7 cellular contexts compared by ENCODE assay signal in the genomic region with DNA sequence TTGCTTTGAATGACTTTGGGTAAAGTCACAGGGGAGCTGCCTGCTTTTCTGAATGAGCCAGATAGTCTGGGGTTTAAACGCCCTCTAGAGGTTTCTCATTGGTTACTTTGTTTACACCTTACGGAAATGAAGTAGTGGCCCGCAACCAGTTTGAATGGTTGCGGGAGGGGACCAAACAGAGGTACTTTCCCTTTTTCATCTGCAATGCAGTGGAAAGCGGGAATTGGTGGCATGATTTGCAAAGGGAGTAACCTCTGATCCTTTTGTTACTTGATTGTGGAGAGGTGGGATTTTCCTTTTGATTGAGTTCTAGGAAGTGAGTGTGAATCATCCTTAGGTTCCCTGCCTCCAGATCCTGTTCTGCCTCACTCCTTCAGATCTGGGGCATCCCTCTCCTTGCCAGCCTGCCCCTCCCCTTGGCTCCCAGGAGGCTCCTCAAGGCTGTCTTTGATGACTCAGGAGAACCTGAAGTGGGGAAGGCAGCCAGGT. TPM values are rescaled to one million over a fixed set of nuclear protein-coding genes. Genes with fewer than 3 reads are reported as not detected.
DNase-seq lines count a peak whose midpoint lies in the region; ATAC-seq and TF ChIP-seq lines count a peak whose summit lies in the region.

No MANE protein-coding gene starts in this region.

- WGBS in esophagus, 2 donors: 1 to 4% methylated on average over 5 of the region's 5 CpGs

- CTCF ChIA-PET in OCI-LY7 (lab: Charles Lee; ENCODE audit: unreplicated experiment): no interaction called here

- H3K27ac ChIP-seq in OCI-LY7 (ENCODE audit: low read depth, low read length, poor library complexity, severe bottlenecking): no peak overlapping the region
- H3K27ac ChIP-seq in esophagus (ENCODE audit: low read depth in 2 of 2, low read length in 1 of 2): peak overlapping the region; percentile 37 to 70

- no peaks in the 10 kb centered on the region for H3K27me3 ChIP-seq in esophagus (ENCODE audit: control insufficient read depth in 1 of 2, insufficient read depth in 2 of 2, low read length in 2 of 2)

- no peaks in the 10 kb centered on the region for H4K20me1 ChIP-seq in OCI-LY7 (ENCODE audit: insufficient read depth, low read length)

- H3K9me2 ChIP-seq in OCI-LY7 (ENCODE audit: insufficient read depth, low read length): no peaks in the 10 kb centered on the region

- H2AFZ ChIP-seq in OCI-LY7 (ENCODE audit: low read length): peak overlapping the region; percentile 86

- no peaks in the 10 kb centered on the region for H3K4me1 ChIP-seq in OCI-LY7 (ENCODE audit: insufficient read depth, low read length, poor library complexity, severe bottlenecking)
- peaks cover 5 to 9% of the 10 kb centered on the region in 2 donors for H3K4me1 ChIP-seq in esophagus (ENCODE audit: control insufficient read depth in 2 of 2, insufficient read depth in 2 of 2, low read length in 1 of 2)

- H3K9me3 ChIP-seq in OCI-LY7 (ENCODE audit: low read length): 0 out of 2 replicates have a peak, but pooled peaks cover under 1% of the 10 kb centered on the region
- no peaks in the 10 kb centered on the region for H3K9me3 ChIP-seq in esophagus (ENCODE audit: control insufficient read depth in 2 of 2, insufficient read depth in 1 of 2, low read depth in 1 of 2, low read length in 1 of 2)

- peak overlapping the region; percentile 47 for H3K4me2 ChIP-seq in OCI-LY7 (ENCODE audit: low read length)

- POLR2A ChIA-PET in OCI-LY7 (lab: Charles Lee): interaction anchor here (0.5 to 0.6 kb wide), 2 partner anchors 20 to 197 kb away, joined by 3 to 4 read pairs; no protein-coding TSS in a partner anchor

- no peaks in the 10 kb centered on the region for H3K79me2 ChIP-seq in OCI-LY7 (ENCODE audit: insufficient read depth, low read depth, low read length)

- H3K36me3 ChIP-seq in OCI-LY7 (ENCODE audit: insufficient read depth, low read length) (no peaks in the 10 kb centered on the region), esophagus (ENCODE audit: control insufficient read depth in 2 of 2, insufficient read depth in 2 of 2, low read length in 1 of 2) (peaks cover 0 to 2% of the 10 kb centered on the region in 2 donors)

- BruUV-seq in OCI-LY7 (replicated peaks; lab: Mats Ljungman, UMichigan): no TSS peak

- peak; percentile 77 for TF ChIP-seq CTCF in OCI-LY7 (conservative IDR thresholded peaks at IDR 0.05; ENCODE audit: low read length)

- no peak overlapping the region for H3K4me3 ChIP-seq in OCI-LY7 (ENCODE audit: low read depth, low read length, poor library complexity, severe bottlenecking)
- peak overlapping the region in 1 of 2 donors; percentile 2 for H3K4me3 ChIP-seq in esophagus (ENCODE audit: low read depth in 1 of 2, low read length in 2 of 2)

- intact Hi-C loops in OCI-LY7 (cut with micrococcal nuclease; ENCODE audit: unreplicated experiment): loop anchor here (10.0 kb wide), 3 partner anchors 131 to 269 kb away; no protein-coding TSS in a partner anchor

- DNase-seq in DMS53 (lab: John Stamatoyannopoulos, UW): peak; percentile 63
- peak; percentile 67 for DNase-seq in OCI-LY7 (ENCODE audit: low spot score)
- peak; percentile 36 for DNase-seq in pons (ENCODE audit: low spot score)
- no peak for DNase-seq in activated T-cell treated with anti-CD3 and anti-CD28 coated beads, Interleukin-2, amount 50 U/mL, for 1 hour

- ATAC-seq in GM18907 (IDR thresholded peaks at IDR 0.05; ENCODE audit: unreplicated experiment) (peak; percentile 92), HG03039 (IDR thresholded peaks at IDR 0.05; ENCODE audit: unreplicated experiment) (peak; percentile 74)

RNA-seq across cellular contexts. Expression of gene GLYATL1, which starts 15.9 kb away (rescaled TPM):
- not detected in 2 replicates for total RNA-seq in OCI-LY7 (2014; rRNA removed; shearing (Covaris generic))
- not detected in 2 replicates for total RNA-seq in OCI-LY7 (2022)
- polyA plus RNA-seq in esophagus: under 1 TPM; 0.08 to 0.18 TPM
